ENCODE assay signal across 36 cellular contexts in genomic region chr4:68365068-68365467, GRCh38.
"Had no signal": no experiment of that assay in that cellular context is flagged by ENCODE, and none has a peak within 500 bp of the region (broad histone marks: within the 10 kb centered on the region; RNA-seq: fewer than 3 reads in every experiment).

No MANE protein-coding gene starts in this region.

- DNase-seq: activated B cell treated with CpG ODN at 0.5 μM for 24 hours; activated CD4-positive, alpha-beta memory T cell treated with anti-CD3 and anti-CD28 coated beads for 36 hours; activated CD4-positive, alpha-beta T cell treated with anti-CD3 and anti-CD28 coated beads for 4 hours; activated CD4-positive, alpha-beta T cell treated with anti-CD3 and anti-CD28 coated beads, Interleukin-2, amount 10 ng/mL, durations not matched to agents 24 days and 14 days; activated CD4-positive, alpha-beta T cell treated with anti-CD3 and anti-CD28 coated beads, Interleukin-2, amount 50 U/mL, for 1 hour; activated CD4-positive, alpha-beta T cell treated with anti-CD3 and anti-CD28 coated beads, Interleukin-2, amount 50 U/mL, for 4 hours; activated CD4-positive, CD25-positive, alpha-beta regulatory T cell treated with anti-CD3 and anti-CD28 coated beads, Interleukin-2, amount 50 U/mL, for 72 hours; activated CD8-positive, alpha-beta memory T cell treated with anti-CD3 and anti-CD28 coated beads for 24 hours; activated CD8-positive, alpha-beta memory T cell treated with anti-CD3 and anti-CD28 coated beads, Interleukin-2, amount 10 ng/mL, durations not matched to agents 7 days and 5 days; activated CD8-positive, alpha-beta memory T cell treated with anti-CD3 and anti-CD28 coated beads, Interleukin-2, amount 50 U/mL, for 48 hours; activated CD8-positive, alpha-beta T cell treated with anti-CD3 and anti-CD28 coated beads, Interleukin-2, amount 10 ng/mL, durations not matched to agents 7 days and 5 days; activated effector memory CD4-positive, alpha-beta T cell treated with Interleukin-2 at 50 U/mL for 16 hours; activated gamma-delta T cell; activated naive CD4-positive, alpha-beta T cell treated with anti-CD3 and anti-CD28 coated beads, Interleukin-2, amount 10 ng/mL, durations not matched to agents 7 days and 5 days; activated naive CD4-positive, alpha-beta T cell treated with Interleukin-2 at 50 U/mL for 16 hours; activated naive CD8-positive, alpha-beta T cell treated with anti-CD3 and anti-CD28 coated beads, Interleukin-2, amount 10 ng/mL, durations not matched to agents 7 days and 5 days; activated naive CD8-positive, alpha-beta T cell treated with anti-CD3 and anti-CD28 coated beads, Interleukin-2, amount 50 U/mL, for 24 hours; activated T-cell treated with anti-CD3 and anti-CD28 coated beads, Interleukin-2, amount 50 U/mL, for 24 hours; activated T-cell treated with anti-CD3 and anti-CD28 coated beads, Interleukin-2, amount 50 U/mL, for 48 hours; amniotic stem cell; aorta; body of pancreas; brain microvascular endothelial cell; central memory CD4-positive, alpha-beta T cell; T-helper 2 cell; T-helper 9 cell had no signal

- H3K9me3 ChIP-seq: body of pancreas, breast epithelium had no signal

- H3K27ac ChIP-seq: body of pancreas, brain microvascular endothelial cell, breast epithelium, VCaP had no signal

- FAIRE-seq: astrocyte, colon, TTC549 had no signal

- H3K4me1 Mint-ChIP-seq: activated B cell treated with CpG ODN at 0.5 μM for 24 hours had no signal

- H3K4me1 ChIP-seq: body of pancreas, breast epithelium had no signal

- H3K27me3 ChIP-seq: body of pancreas, brain microvascular endothelial cell, breast epithelium had no signal

- H3K4me3 ChIP-seq: body of pancreas, breast epithelium had no signal

- ATAC-seq: activated CD8-positive, alpha-beta memory T cell treated with anti-CD3 and anti-CD28 coated beads, Interleukin-2, amount 10 ng/mL, durations not matched to agents 7 days and 5 days; activated CD8-positive, alpha-beta T cell treated with anti-CD3 and anti-CD28 coated beads, Interleukin-2, amount 10 ng/mL, durations not matched to agents 7 days and 5 days; activated naive CD8-positive, alpha-beta T cell treated with anti-CD3 and anti-CD28 coated beads, Interleukin-2, amount 50 U/mL, for 24 hours; body of pancreas had no signal

- H3K4me3 Mint-ChIP-seq: activated B cell treated with CpG ODN at 0.5 μM for 24 hours; activated CD4-positive, alpha-beta memory T cell treated with anti-CD3 and anti-CD28 coated beads for 36 hours; activated CD4-positive, alpha-beta T cell treated with anti-CD3 and anti-CD28 coated beads, Interleukin-2, amount 10 ng/mL, durations not matched to agents 24 days and 14 days; activated CD8-positive, alpha-beta memory T cell treated with anti-CD3 and anti-CD28 coated beads, Interleukin-2, amount 10 ng/mL, durations not matched to agents 7 days and 5 days; activated CD8-positive, alpha-beta T cell treated with anti-CD3 and anti-CD28 coated beads, Interleukin-2, amount 10 ng/mL, durations not matched to agents 7 days and 5 days; activated naive CD4-positive, alpha-beta T cell treated with anti-CD3 and anti-CD28 coated beads, Interleukin-2, amount 10 ng/mL, durations not matched to agents 7 days and 5 days; activated naive CD4-positive, alpha-beta T cell treated with anti-CD3 and anti-CD28 coated beads, Interleukin-2, amount 50 U/mL, for 24 hours; activated naive CD8-positive, alpha-beta T cell; activated naive CD8-positive, alpha-beta T cell treated with anti-CD3 and anti-CD28 coated beads, Interleukin-2, amount 10 ng/mL, durations not matched to agents 7 days and 5 days; activated naive CD8-positive, alpha-beta T cell treated with anti-CD3 and anti-CD28 coated beads, Interleukin-2, amount 50 U/mL, for 24 hours; activated T-cell treated with anti-CD3 and anti-CD28 coated beads, Interleukin-2, amount 50 U/mL, for 24 hours; T-helper 1 cell treated with Interleukin-12 subunit alpha and Interleukin-12 subunit beta and Interleukin-4 antibody, amounts not matched to agents 30 μg/mL and 1 μg/mL, for 36 hours; T-helper 2 cell treated with Interferon-gamma antibody and Interleukin-4, amounts not matched to agents 5 μg/mL and 100 μg/mL, for 36 hours had no signal

- H3K36me3 ChIP-seq: brain microvascular endothelial cell, breast epithelium had no signal

- H3K36me3 Mint-ChIP-seq: activated CD4-positive, alpha-beta memory T cell treated with anti-CD3 and anti-CD28 coated beads for 36 hours; activated naive CD4-positive, alpha-beta T cell treated with anti-CD3 and anti-CD28 coated beads, Interleukin-2, amount 10 ng/mL, durations not matched to agents 7 days and 5 days; activated naive CD4-positive, alpha-beta T cell treated with anti-CD3 and anti-CD28 coated beads, Interleukin-2, amount 50 U/mL, for 24 hours; activated naive CD8-positive, alpha-beta T cell treated with anti-CD3 and anti-CD28 coated beads, Interleukin-2, amount 10 ng/mL, durations not matched to agents 7 days and 5 days had no signal

- H3K27ac Mint-ChIP-seq: activated B cell treated with CpG ODN at 0.5 μM for 24 hours; activated CD4-positive, alpha-beta memory T cell treated with anti-CD3 and anti-CD28 coated beads for 36 hours; activated CD4-positive, alpha-beta T cell treated with anti-CD3 and anti-CD28 coated beads, Interleukin-2, amount 10 ng/mL, durations not matched to agents 24 days and 14 days; activated CD8-positive, alpha-beta memory T cell treated with anti-CD3 and anti-CD28 coated beads, Interleukin-2, amount 10 ng/mL, durations not matched to agents 7 days and 5 days; activated CD8-positive, alpha-beta T cell treated with anti-CD3 and anti-CD28 coated beads, Interleukin-2, amount 10 ng/mL, durations not matched to agents 7 days and 5 days; activated naive CD4-positive, alpha-beta T cell treated with anti-CD3 and anti-CD28 coated beads, Interleukin-2, amount 10 ng/mL, durations not matched to agents 7 days and 5 days; activated naive CD4-positive, alpha-beta T cell treated with anti-CD3 and anti-CD28 coated beads, Interleukin-2, amount 50 U/mL, for 24 hours; activated naive CD8-positive, alpha-beta T cell; activated naive CD8-positive, alpha-beta T cell treated with anti-CD3 and anti-CD28 coated beads, Interleukin-2, amount 10 ng/mL, durations not matched to agents 7 days and 5 days; activated naive CD8-positive, alpha-beta T cell treated with anti-CD3 and anti-CD28 coated beads, Interleukin-2, amount 50 U/mL, for 24 hours; activated T-cell treated with anti-CD3 and anti-CD28 coated beads, Interleukin-2, amount 50 U/mL, for 24 hours; activated T-helper 2 cell treated with anti-CD3 and anti-CD28 coated beads, Interferon-gamma antibody, Interleukin-2, Interleukin-4, amounts not matched to agents 10 μg/mL and 5 μg/mL and 100 μg/mL, durations not matched to agents 14 hours and 24 hours and 36 hours; T-helper 1 cell treated with Interleukin-12 subunit alpha and Interleukin-12 subunit beta and Interleukin-4 antibody, amounts not matched to agents 30 μg/mL and 1 μg/mL, for 36 hours; T-helper 2 cell treated with Interferon-gamma antibody and Interleukin-4, amounts not matched to agents 5 μg/mL and 100 μg/mL, for 36 hours had no signal

- H3K9me3 Mint-ChIP-seq: activated B cell treated with CpG ODN at 0.5 μM for 24 hours; activated CD4-positive, alpha-beta memory T cell treated with anti-CD3 and anti-CD28 coated beads for 36 hours; activated naive CD4-positive, alpha-beta T cell treated with anti-CD3 and anti-CD28 coated beads, Interleukin-2, amount 10 ng/mL, durations not matched to agents 7 days and 5 days; activated naive CD4-positive, alpha-beta T cell treated with anti-CD3 and anti-CD28 coated beads, Interleukin-2, amount 50 U/mL, for 24 hours; activated naive CD8-positive, alpha-beta T cell treated with anti-CD3 and anti-CD28 coated beads, Interleukin-2, amount 10 ng/mL, durations not matched to agents 7 days and 5 days; activated T-cell treated with anti-CD3 and anti-CD28 coated beads, Interleukin-2, amount 50 U/mL, for 24 hours; activated T-helper 2 cell treated with anti-CD3 and anti-CD28 coated beads, Interferon-gamma antibody, Interleukin-2, Interleukin-4, amounts not matched to agents 10 μg/mL and 5 μg/mL and 100 μg/mL, durations not matched to agents 14 hours and 24 hours and 36 hours; T-helper 1 cell treated with Interleukin-12 subunit alpha and Interleukin-12 subunit beta and Interleukin-4 antibody, amounts not matched to agents 30 μg/mL and 1 μg/mL, for 36 hours had no signal
